9 cellular contexts compared by ENCODE assay signal in genomic region chr6:56938634-56939294, GRCh38. TPM values are rescaled to one million over a fixed set of nuclear protein-coding genes. Genes with fewer than 3 reads are reported as not detected.
DNase-seq lines count a peak whose midpoint lies in the region; ATAC-seq and TF ChIP-seq lines count a peak whose summit lies in the region.
"Had no signal": no experiment of that assay in that cellular context is flagged by ENCODE, and none has a peak within 500 bp of the region (broad histone marks: within the 10 kb centered on the region; RNA-seq: fewer than 3 reads in every experiment).

No MANE protein-coding gene starts in this region.

- peaks cover 16% of the 10 kb centered on the region for H3K9me3 Mint-ChIP-seq in MCF 10A (ENCODE audit: unreplicated experiment)
- peaks cover 7% of the 10 kb centered on the region for H3K9me3 Mint-ChIP-seq in stimulated activated effector memory CD8-positive, alpha-beta T cell treated with anti-CD3 and anti-CD28 coated beads, Interleukin-12 subunit alpha, Interleukin-12 subunit beta, amount 100 ng/mL, for 72 hours
- peaks cover 9 to 11% of the 10 kb centered on the region in 2 donors for H3K9me3 Mint-ChIP-seq in natural killer cell

- peak; percentile 100 for DNase-seq in MCF 10A (ENCODE audit: unreplicated experiment)
- no peak for DNase-seq in breast epithelium (ENCODE audit: low spot score in 2 of 2)
- peak; percentile 90 for DNase-seq in MG63
- peak; percentile 99 for DNase-seq in epithelial cell of esophagus (ENCODE audit: low read depth)
- DNase-seq in stimulated activated effector memory CD8-positive, alpha-beta T cell treated with anti-CD3 and anti-CD28 coated beads, Interleukin-12 subunit alpha, Interleukin-12 subunit beta, amount 100 ng/mL, for 72 hours (ENCODE audit: low spot score in 2 of 2): no peak
- no peak for DNase-seq in activated CD8-positive, alpha-beta memory T cell treated with anti-CD3 and anti-CD28 coated beads, Interleukin-2, amount 50 U/mL, for 48 hours
- no peak for DNase-seq in natural killer cell
- no peak for DNase-seq in OCI-M2 (lab: John Stamatoyannopoulos, UW; ENCODE audit: unreplicated experiment)
- DNase-seq: DND-41 had no signal

- peaks cover 5 to 13% of the 10 kb centered on the region in 2 donors for H3K9me3 ChIP-seq in breast epithelium
- H3K9me3 ChIP-seq in MG63: peaks cover 5% of the 10 kb centered on the region; the same call in 1 of the 2 replicates

- TF ChIP-seq CTCF in MCF 10A (IDR thresholded peaks at IDR 0.05; ENCODE audit: unreplicated experiment): no peak
- TF ChIP-seq CTCF in breast epithelium (IDR thresholded peaks at IDR 0.05): no peak
- no peak for TF ChIP-seq CTCF in epithelial cell of esophagus (IDR thresholded peaks at IDR 0.05; ENCODE audit: insufficient read depth, low read depth, low read length, missing control alignments)
- no peak for TF ChIP-seq CTCF in natural killer cell (IDR thresholded peaks at IDR 0.05)

- peak overlapping the region; percentile 17 for H3K27ac Mint-ChIP-seq in MCF 10A (ENCODE audit: low read depth, unreplicated experiment)
- no peak overlapping the region for H3K27ac Mint-ChIP-seq in stimulated activated effector memory CD8-positive, alpha-beta T cell treated with anti-CD3 and anti-CD28 coated beads, Interleukin-12 subunit alpha, Interleukin-12 subunit beta, amount 100 ng/mL, for 72 hours
- no peak overlapping the region for H3K27ac Mint-ChIP-seq in natural killer cell

- H3K27me3 Mint-ChIP-seq in MCF 10A (ENCODE audit: insufficient read depth, unreplicated experiment) (no peaks in the 10 kb centered on the region), natural killer cell (ENCODE audit: low read depth in 2 of 2) (peaks cover 3 to 5% of the 10 kb centered on the region in 2 donors)

- POLR2A ChIA-PET in MCF 10A (lab: Yijun Ruan, JAX): interaction anchor here (0.7 to 3.6 kb wide), 11 partner anchors 10 to 101 kb away, joined by 3 to 21 read pairs (median 4); partner anchors contain the start of gene BEND6

- TF ChIP-seq POLR2A in breast epithelium (IDR thresholded peaks at IDR 0.05): no peak

- H3K27me3 ChIP-seq in breast epithelium (no peaks in the 10 kb centered on the region), MG63 (no peaks in the 10 kb centered on the region)

- H3K36me3 Mint-ChIP-seq in MCF 10A (ENCODE audit: insufficient read depth, unreplicated experiment): no peaks in the 10 kb centered on the region
- H3K36me3 Mint-ChIP-seq in stimulated activated effector memory CD8-positive, alpha-beta T cell treated with anti-CD3 and anti-CD28 coated beads, Interleukin-12 subunit alpha, Interleukin-12 subunit beta, amount 100 ng/mL, for 72 hours: no peaks in the 10 kb centered on the region
- H3K36me3 Mint-ChIP-seq in natural killer cell: peaks cover 7% of the 10 kb centered on the region

- no TSS peak for BruUV-seq in MCF 10A (replicated peaks; lab: Mats Ljungman, UMichigan)

- H3K4me3 ChIP-seq in breast epithelium: no peak overlapping the region
- H3K4me3 ChIP-seq in MG63: no peak overlapping the region
- H3K4me3 ChIP-seq in epithelial cell of esophagus (ENCODE audit: low read length): no peak overlapping the region

- H3K27ac ChIP-seq in breast epithelium: no peak overlapping the region

- H3K4me1 Mint-ChIP-seq in MCF 10A (ENCODE audit: insufficient read depth, unreplicated experiment): peaks cover 15% of the 10 kb centered on the region
- no peaks in the 10 kb centered on the region for H3K4me1 Mint-ChIP-seq in stimulated activated effector memory CD8-positive, alpha-beta T cell treated with anti-CD3 and anti-CD28 coated beads, Interleukin-12 subunit alpha, Interleukin-12 subunit beta, amount 100 ng/mL, for 72 hours
- no peaks in the 10 kb centered on the region for H3K4me1 Mint-ChIP-seq in natural killer cell

- intact Hi-C loops in MCF 10A (cut with micrococcal nuclease): loop anchor here (1.0 kb wide), 1 partner anchor 17 kb away; the partner anchor contains the start of gene BEND6
- intact Hi-C loops in breast epithelium (cut with DNase I; ENCODE audit: low total_unique reads): no loop called here
- intact Hi-C loops in natural killer cell (cut with micrococcal nuclease): no loop called here

- ATAC-seq in stimulated activated effector memory CD8-positive, alpha-beta T cell treated with anti-CD3 and anti-CD28 coated beads, Interleukin-12 subunit alpha, Interleukin-12 subunit beta, amount 100 ng/mL, for 72 hours: peak; percentile 81
- ATAC-seq in natural killer cell: no peak

- H3K36me3 ChIP-seq in breast epithelium (no peaks in the 10 kb centered on the region), MG63 (no peaks in the 10 kb centered on the region)

- CTCF ChIA-PET in MCF 10A (lab: Yijun Ruan, JAX): interaction anchor here (0.5 to 4.5 kb wide), 12 partner anchors 9 to 384 kb away, joined by 3 to 35 read pairs (median 3); partner anchors contain the start of gene BEND6

- no peaks in the 10 kb centered on the region for H3K4me1 ChIP-seq in breast epithelium

- H3K4me3 Mint-ChIP-seq in MCF 10A (ENCODE audit: unreplicated experiment) (peak overlapping the region; percentile 8), natural killer cell (no peak overlapping the region)
- H3K4me3 Mint-ChIP-seq in stimulated activated effector memory CD8-positive, alpha-beta T cell treated with anti-CD3 and anti-CD28 coated beads, Interleukin-12 subunit alpha, Interleukin-12 subunit beta, amount 100 ng/mL, for 72 hours: no peak overlapping the region

RNA-seq across cellular contexts. Expression of gene BEND6, which starts 16.1 kb away (rescaled TPM):
- total RNA-seq in MCF 10A (2022): 2.1 and 4.2 TPM in 2 replicates
- total RNA-seq in breast epithelium: 1 to 10 TPM in 1 of 3 donors, under 1 TPM in 2; 0.33 to 1.0 (median 0.80) TPM
- 0.49 and 0.91 TPM in 2 replicates for total RNA-seq in MG63 (2014; rRNA removed; shearing (Covaris generic); ENCODE audit: low replicate concordance)
- total RNA-seq in natural killer cell: not detected

Comparison
In these comparisons a context has a peak if more than half of its experiments do, and no peak if none do; other contexts are left out.
1. DNase-seq: peak in MCF 10A (single experiment), MG63 (single experiment) and epithelial cell of esophagus (single experiment); none in breast epithelium (0 of 2), stimulated activated effector memory CD8-positive, alpha-beta T cell treated with anti-CD3 and anti-CD28 coated beads, Interleukin-12 subunit alpha, Interleukin-12 subunit beta, amount 100 ng/mL, for 72 hours (0 of 2), activated CD8-positive, alpha-beta memory T cell treated with anti-CD3 and anti-CD28 coated beads, Interleukin-2, amount 50 U/mL, for 48 hours (single experiment), natural killer cell (single experiment) and OCI-M2 (single experiment).